In genomic region chr9:109409998-109410397, GRCh38 we compare ENCODE assay signal across 12 cellular contexts.
DNase-seq lines count a peak whose midpoint lies in the region; TF ChIP-seq lines count a peak whose summit lies in the region.
"Had no signal": no experiment of that assay in that cellular context is flagged by ENCODE, and none has a peak within 500 bp of the region (broad histone marks: within the 10 kb centered on the region; RNA-seq: fewer than 3 reads in every experiment).

No MANE protein-coding gene starts in this region.

- H3K4me2 ChIP-seq in Karpas-422 (ENCODE audit: low read depth, low read length, poor library complexity, severe bottlenecking), result no peak overlapping the region

- H3K36me3 ChIP-seq in Karpas-422 (ENCODE audit: insufficient read depth, low read length), result no peaks in the 10 kb centered on the region
- peaks cover 3% of the 10 kb centered on the region for H3K36me3 ChIP-seq in brain microvascular endothelial cell (replicated peaks)
- H3K36me3 ChIP-seq: sigmoid colon had no signal

- DNase-seq in activated CD8-positive, alpha-beta memory T cell treated with anti-CD3 and anti-CD28 coated beads, Interleukin-2, amount 50 U/mL, for 48 hours, result peak; percentile 62
- DNase-seq in activated CD8-positive, alpha-beta memory T cell treated with anti-CD3 and anti-CD28 coated beads for 24 hours, result no peak
- DNase-seq in Karpas-422, result peak; percentile 63
- DNase-seq in brain microvascular endothelial cell, result no peak
- DNase-seq in stimulated activated CD8-positive, alpha-beta memory T cell treated with anti-CD3 and anti-CD28 coated beads, Interleukin-4, amount 100 ng/mL, for 48 hours, result peak; percentile 48
- DNase-seq in RPMI8226, result no peak
- DNase-seq in NK-92 (lab: John Stamatoyannopoulos, UW; ENCODE audit: unreplicated experiment), result no peak
- DNase-seq in OCI-M1 (lab: John Stamatoyannopoulos, UW), result no peak
- DNase-seq: AML-193, dermis blood vessel endothelial cell, NCI-H1694 treated with DMSO at 0.1 percent for 48 hours, sigmoid colon had no signal

- H3K27me3 ChIP-seq in Karpas-422 (ENCODE audit: low read length) (no peaks in the 10 kb centered on the region), brain microvascular endothelial cell (replicated peaks) (no peaks in the 10 kb centered on the region)
- H3K27me3 ChIP-seq: sigmoid colon had no signal

- H2AFZ ChIP-seq in Karpas-422 (ENCODE audit: low read length), result no peak overlapping the region

- H3K79me2 ChIP-seq in Karpas-422 (ENCODE audit: low read length), result no peaks in the 10 kb centered on the region

- H3K4me1 ChIP-seq in Karpas-422 (ENCODE audit: low read length), result no peaks in the 10 kb centered on the region
- H3K4me1 ChIP-seq: sigmoid colon had no signal

- no peaks in the 10 kb centered on the region for H3K9me3 ChIP-seq in Karpas-422 (ENCODE audit: low read length)
- H3K9me3 ChIP-seq: sigmoid colon had no signal

- in situ Hi-C loops in brain microvascular endothelial cell (cut with HindIII; ENCODE audit: low pct_ligation_motif_present, low sequenced_read_pairs), result no loop called here

- no peaks in the 10 kb centered on the region for H3K9me2 ChIP-seq in Karpas-422 (replicated peaks; ENCODE audit: insufficient read depth, low read length)

- H3K27ac ChIP-seq in Karpas-422 (ENCODE audit: low read length) (no peak overlapping the region), brain microvascular endothelial cell (no peak overlapping the region)
- H3K27ac ChIP-seq: sigmoid colon had no signal

- peak; percentile 34 for TF ChIP-seq CTCF in brain microvascular endothelial cell (IDR thresholded peaks at IDR 0.05; ENCODE audit: low read depth, low read length, missing control alignments)

- H3K4me3 ChIP-seq in Karpas-422 (ENCODE audit: low read length), result no peak overlapping the region
- no peak overlapping the region for H3K4me3 ChIP-seq in brain microvascular endothelial cell (ENCODE audit: low read depth, low read length)
- H3K4me3 ChIP-seq: sigmoid colon had no signal

- H3K9ac ChIP-seq in Karpas-422 (ENCODE audit: low read length), result no peak overlapping the region

- H4K20me1 ChIP-seq in Karpas-422 (ENCODE audit: insufficient read depth, low read depth, low read length), result no peaks in the 10 kb centered on the region

Comparison
In these comparisons a context has a peak if more than half of its experiments do, and no peak if none do; other contexts are left out.
1. DNase-seq: peak in activated CD8-positive, alpha-beta memory T cell treated with anti-CD3 and anti-CD28 coated beads, Interleukin-2, amount 50 U/mL, for 48 hours (single experiment), Karpas-422 (single experiment) and stimulated activated CD8-positive, alpha-beta memory T cell treated with anti-CD3 and anti-CD28 coated beads, Interleukin-4, amount 100 ng/mL, for 48 hours (single experiment); none in activated CD8-positive, alpha-beta memory T cell treated with anti-CD3 and anti-CD28 coated beads for 24 hours (single experiment), brain microvascular endothelial cell (single experiment), RPMI8226 (single experiment), NK-92 (single experiment) and OCI-M1 (single experiment).